Comparison of ENCODE assay signal across 9 cellular contexts in genomic region chr12:124513297-124513867, GRCh38. TPM values are rescaled to one million over a fixed set of nuclear protein-coding genes. Genes with fewer than 3 reads are reported as not detected.
DNase-seq lines count a peak whose midpoint lies in the region; ATAC-seq and TF ChIP-seq lines count a peak whose summit lies in the region.
"Had no signal": no experiment of that assay in that cellular context is flagged by ENCODE, and none has a peak within 500 bp of the region (broad histone marks: within the 10 kb centered on the region; RNA-seq: fewer than 3 reads in every experiment).

No MANE protein-coding gene starts in this region.

- DNase-seq in brain microvascular endothelial cell (no peak), left lung (no peak), substantia nigra (lab: John Stamatoyannopoulos, UW) (no peak), AG20443 (ENCODE audit: low spot score) (no peak), EL (no peak)

- H3K27me3 Mint-ChIP-seq in activated T-helper 17 cell treated with anti-CD3 and anti-CD28 coated beads, Interleukin-2, amount 50 U/mL, for 72 hours, result no peaks in the 10 kb centered on the region

- H3K4me3 ChIP-seq in HUES48 (ENCODE audit: low read depth, low read length) (peak overlapping the region; percentile 23), brain microvascular endothelial cell (ENCODE audit: low read depth, low read length) (no peak overlapping the region), left lung (no peak overlapping the region)

- H3K9me3 ChIP-seq in HUES48 (ENCODE audit: control insufficient read depth, insufficient read depth, low read length) (no peaks in the 10 kb centered on the region), left lung (no peaks in the 10 kb centered on the region)

- intact Hi-C loops in left lung (cut with DNase I), result no loop called here

- in situ Hi-C loops in brain microvascular endothelial cell (cut with HindIII; ENCODE audit: low pct_ligation_motif_present, low sequenced_read_pairs), result no loop called here

- no peak overlapping the region for H3K4me3 Mint-ChIP-seq in activated T-helper 17 cell treated with anti-CD3 and anti-CD28 coated beads, Interleukin-2, amount 50 U/mL, for 72 hours

- peaks cover 51% of the 10 kb centered on the region for H3K4me1 ChIP-seq in HUES48 (ENCODE audit: control insufficient read depth, insufficient read depth, low read length)
- H3K4me1 ChIP-seq in left lung, result peaks cover 48 to 87% of the 10 kb centered on the region in 2 donors

- H3K9ac ChIP-seq in HUES48 (ENCODE audit: low read depth, low read length), result peak overlapping the region; percentile 62

- no peaks in the 10 kb centered on the region for H3K27me3 ChIP-seq in HUES48 (ENCODE audit: control insufficient read depth, insufficient read depth, low read length)
- H3K27me3 ChIP-seq in brain microvascular endothelial cell (replicated peaks), result no peaks in the 10 kb centered on the region
- H3K27me3 ChIP-seq in left lung, result peaks cover 0 to 5% of the 10 kb centered on the region in 2 donors

- no peaks in the 10 kb centered on the region for H3K9me3 Mint-ChIP-seq in activated T-helper 17 cell treated with anti-CD3 and anti-CD28 coated beads, Interleukin-2, amount 50 U/mL, for 72 hours

- H3K27ac ChIP-seq in HUES48 (ENCODE audit: low read depth, low read length), result peak overlapping the region; percentile 94
- peak overlapping the region; percentile 92 for H3K27ac ChIP-seq in brain microvascular endothelial cell
- peak overlapping the region; percentile 63 to 73 for H3K27ac ChIP-seq in left lung
- H3K27ac ChIP-seq in substantia nigra (ENCODE audit: low read depth, low read length, poor library complexity, severe bottlenecking), result peak overlapping the region; percentile 79

- H3K27ac Mint-ChIP-seq in activated T-helper 17 cell treated with anti-CD3 and anti-CD28 coated beads, Interleukin-2, amount 50 U/mL, for 72 hours, result no peak overlapping the region

- no peaks in the 10 kb centered on the region for H3K36me3 Mint-ChIP-seq in activated T-helper 17 cell treated with anti-CD3 and anti-CD28 coated beads, Interleukin-2, amount 50 U/mL, for 72 hours (ENCODE audit: low read depth)

- ATAC-seq in left lung (no peak), HG03439 (IDR thresholded peaks at IDR 0.05; ENCODE audit: unreplicated experiment) (no peak)
- no peak for ATAC-seq in activated T-helper 17 cell treated with anti-CD3 and anti-CD28 coated beads, Interleukin-2, amount 50 U/mL, for 72 hours (replicated peaks)
- ATAC-seq: activated CD4-positive, CD25-positive, alpha-beta regulatory T cell treated with anti-CD3 and anti-CD28 coated beads, Interleukin-2, amount 50 U/mL, for 24 hours had no signal

- H3K4me1 Mint-ChIP-seq in activated T-helper 17 cell treated with anti-CD3 and anti-CD28 coated beads, Interleukin-2, amount 50 U/mL, for 72 hours, result peaks cover 5% of the 10 kb centered on the region

- TF ChIP-seq CTCF in brain microvascular endothelial cell (IDR thresholded peaks at IDR 0.05; ENCODE audit: low read depth, low read length, missing control alignments) (peak; percentile 11), left lung (IDR thresholded peaks at IDR 0.05) (no peak)

- H3K36me3 ChIP-seq in HUES48 (ENCODE audit: control insufficient read depth, insufficient read depth, low read length) (peaks cover 7% of the 10 kb centered on the region), brain microvascular endothelial cell (replicated peaks) (no peaks in the 10 kb centered on the region), left lung (peaks cover 0 to 4% of the 10 kb centered on the region in 2 donors)

RNA-seq across cellular contexts. Expression of gene NCOR2, which starts 54.0 kb away (rescaled TPM):
- 100 to 1,000 TPM; 289 to 331 TPM for total RNA-seq in left lung
- total RNA-seq in activated T-helper 17 cell treated with anti-CD3 and anti-CD28 coated beads, Interleukin-2, amount 50 U/mL, for 72 hours, result 10 to 100 TPM; 72.8 to 87.8 TPM
